Comparison of ENCODE assay signal across 21 cellular contexts in the genomic region with DNA sequence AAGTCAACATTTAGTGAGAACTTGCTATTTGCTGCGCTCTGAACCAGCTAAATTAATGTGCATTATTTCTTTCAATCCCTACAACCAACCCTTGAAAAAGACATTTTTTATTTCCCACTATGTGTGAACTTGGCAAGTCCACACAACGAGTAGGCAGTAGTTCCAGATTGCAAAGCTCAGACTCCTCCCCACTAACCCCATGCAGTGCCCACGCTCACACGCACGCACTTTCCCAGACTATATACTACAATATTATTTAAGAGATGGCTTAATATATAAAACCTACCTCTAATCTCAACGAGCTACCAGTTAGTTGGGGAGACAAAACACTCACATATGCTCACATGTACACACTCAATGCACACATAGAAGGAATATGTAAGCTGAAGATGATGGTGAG.
DNase-seq lines count a peak whose midpoint lies in the region; FAIRE-seq and TF ChIP-seq lines count a peak whose summit lies in the region.
"Had no signal": no experiment of that assay in that cellular context is flagged by ENCODE, and none has a peak within 500 bp of the region (broad histone marks: within the 10 kb centered on the region; RNA-seq: fewer than 3 reads in every experiment).

No MANE protein-coding gene starts in this region.

- H2BK5ac ChIP-seq in H1 (ENCODE audit: low read depth, low read length): no peak overlapping the region

- H2AFZ ChIP-seq in H1 (ENCODE audit: low read length): 0 out of 2 replicates have a peak overlapping the region, but pooled peaks have one; percentile 32

- H2BK12ac ChIP-seq in H1 (ENCODE audit: low read depth, low read length): no peak overlapping the region

- no peak overlapping the region for H3K9ac ChIP-seq in H1 (replicated peaks in 1 of 4; ENCODE audit: extremely low read depth in 1 of 4, low read depth in 3 of 4, low read length in 3 of 4)
- H3K9ac ChIP-seq: BLaER1 treated with 17β-estradiol and CSF1 and Interleukin-3, amounts not matched to agents 10 nM and 100 nM had no signal

- TF ChIP-seq RAD21 in H1 (IDR thresholded peaks at IDR 0.05 in 1 of 2, conservative IDR thresholded peaks at IDR 0.05 in 1 of 2; ENCODE audit: low read depth in 2 of 2, low read length in 2 of 2): no peak

- no peak overlapping the region for H2AK5ac ChIP-seq in H1 (ENCODE audit: low read depth, low read length)

- H3K79me1 ChIP-seq in H1 (ENCODE audit: low read depth, low read length): no peaks in the 10 kb centered on the region

- no peak overlapping the region for H3K27ac ChIP-seq in H1 (ENCODE audit: low read depth, low read length)
- no peak overlapping the region for H3K27ac ChIP-seq in spleen
- H3K27ac ChIP-seq: BLaER1 treated with 17β-estradiol and CSF1 and Interleukin-3, amounts not matched to agents 10 nM and 100 nM; C4-2B had no signal

- H3K4me1 ChIP-seq in H1 (replicated peaks in 1 of 4; ENCODE audit: control insufficient read depth in 3 of 4, insufficient read depth in 4 of 4, low read length in 3 of 4) (no peaks in the 10 kb centered on the region), spleen (no peaks in the 10 kb centered on the region)
- H3K4me1 ChIP-seq: BLaER1 treated with 17β-estradiol and CSF1 and Interleukin-3, amounts not matched to agents 10 nM and 100 nM had no signal

- no peak overlapping the region for H3K14ac ChIP-seq in H1 (ENCODE audit: insufficient read length)

- DNase-seq in H1 (ENCODE audit: low read depth in 1 of 2, low spot score in 2 of 2) (no peak), occipital lobe (lab: John Stamatoyannopoulos, UW) (peak; percentile 9), superior temporal gyrus (ENCODE audit: extremely low spot score) (peak; percentile 48), NCI-H2107 (lab: John Stamatoyannopoulos, UW) (no peak), spleen (no peak)
- DNase-seq in activated CD4-positive, CD25-positive, alpha-beta regulatory T cell (lab: John Stamatoyannopoulos, UW): no peak
- DNase-seq: 8988T; ACHN; Caco-2; Calu3; CD4-positive, alpha-beta T cell; CD8-positive, alpha-beta T cell; DMS79 treated with DMSO at 0.1 percent for 48 hours; GF-D8 had no signal

- H4K91ac ChIP-seq in H1 (replicated peaks; ENCODE audit: insufficient read length, low read length): no peak overlapping the region

- H3K27me3 ChIP-seq in H1 (replicated peaks in 1 of 4; ENCODE audit: control insufficient read depth in 3 of 4, extremely low read depth in 1 of 4, insufficient read depth in 3 of 4, low read length in 3 of 4) (no peaks in the 10 kb centered on the region), spleen (replicated peaks in 1 of 7) (peaks cover 0 to 4% (median 0%) of the 10 kb centered on the region in 7 donors)
- H3K27me3 ChIP-seq: BLaER1 treated with 17β-estradiol and CSF1 and Interleukin-3, amounts not matched to agents 10 nM and 100 nM had no signal

- no peak overlapping the region for H2BK120ac ChIP-seq in H1 (replicated peaks; ENCODE audit: low read depth, low read length)

- H3K4me3 ChIP-seq in H1 (ENCODE audit: extremely low read depth in 1 of 4, insufficient read depth in 2 of 4, low read depth in 3 of 4, low read length in 4 of 4): no peak overlapping the region
- H3K4me3 ChIP-seq in spleen: no peak overlapping the region
- H3K4me3 ChIP-seq: BLaER1 treated with 17β-estradiol and CSF1 and Interleukin-3, amounts not matched to agents 10 nM and 100 nM had no signal

- 95% methylated on average over 6 of the region's 6 CpGs; no CpG with 5 or more reads in 1 of the 2 experiments for WGBS in H1 (ENCODE audit: extremely low coverage in 1 of 2, insufficient coverage in 1 of 2, insufficient read length in 1 of 2, insufficient replicate concordance in 2 of 2, low coverage in 1 of 2, low lambda C conversion rate in 2 of 2, missing lambda C conversion rate in 1 of 2), 2 experiments
- 76 to 89% (median 85%) methylated on average over 6 of the region's 6 CpGs for WGBS in spleen, 5 donors

- POLR2A ChIA-PET in H1 (lab: Charles Lee; ENCODE audit: partially characterized antibody): no interaction called here

- no peak overlapping the region for H3K23ac ChIP-seq in H1 (ENCODE audit: insufficient read length)

- TF ChIP-seq CTCF in H1 (IDR thresholded peaks at IDR 0.05; ENCODE audit: control extremely low read depth in 1 of 3, insufficient read depth in 1 of 3, low read depth in 1 of 3, low read length in 3 of 3): no peak
- TF ChIP-seq CTCF in spleen (IDR thresholded peaks at IDR 0.05 in 8 of 11, conservative IDR thresholded peaks at IDR 0.05 in 3 of 11): no peak

- no peak overlapping the region for H3K4me2 ChIP-seq in H1 (ENCODE audit: insufficient read depth in 1 of 2, low read depth in 2 of 2, low read length in 2 of 2)
- H3K4me2 ChIP-seq: BLaER1 treated with 17β-estradiol and CSF1 and Interleukin-3, amounts not matched to agents 10 nM and 100 nM had no signal

- no peak overlapping the region for H2BK20ac ChIP-seq in H1 (ENCODE audit: low read length)

- no peaks in the 10 kb centered on the region for H3K79me2 ChIP-seq in H1 (ENCODE audit: control insufficient read depth in 1 of 2, insufficient read depth in 2 of 2, low read length in 2 of 2)

- no peak overlapping the region for H4K8ac ChIP-seq in H1 (ENCODE audit: extremely low read depth, insufficient read depth, low read length)

- no peak for TF ChIP-seq POLR2A in H1 (IDR thresholded peaks at IDR 0.05; ENCODE audit: control extremely low read depth in 1 of 2, low read depth in 2 of 2, low read length in 2 of 2)
- no peak for TF ChIP-seq POLR2A in spleen (IDR thresholded peaks at IDR 0.05)

- H3K36me3 ChIP-seq in H1 (ENCODE audit: control insufficient read depth in 2 of 4, insufficient read depth in 4 of 4, low read length in 3 of 4) (no peaks in the 10 kb centered on the region), spleen (no peaks in the 10 kb centered on the region)
- H3K36me3 ChIP-seq: BLaER1 treated with 17β-estradiol and CSF1 and Interleukin-3, amounts not matched to agents 10 nM and 100 nM had no signal

- CTCF ChIA-PET in H1 (lab: Charles Lee; ENCODE audit: partially characterized antibody): interaction anchor here (1.0 to 1.6 kb wide), 5 partner anchors 10 to 181 kb away, joined by 3 to 9 read pairs (median 4); no protein-coding TSS in a partner anchor

- H2BK15ac ChIP-seq in H1 (ENCODE audit: low read length): no peak overlapping the region

- H3K23me2 ChIP-seq in H1 (ENCODE audit: low read depth, low read length): no peaks in the 10 kb centered on the region

- TF ChIP-seq EP300 in H1 (IDR thresholded peaks at IDR 0.05; ENCODE audit: borderline replicate concordance in 1 of 2, low read depth in 2 of 2, low read length in 2 of 2): no peak

- FAIRE-seq in H1 (lab: Jason Lieb, UNC): no peak
- FAIRE-seq: A204.1, D721Med, G401.6, GM12891, GM19239 had no signal

- no peak overlapping the region for H4K5ac ChIP-seq in H1 (ENCODE audit: insufficient read length, low read depth, low read length)

- no peak overlapping the region for H3K56ac ChIP-seq in H1 (replicated peaks; ENCODE audit: insufficient read length, low read depth, low read length)

- no peaks in the 10 kb centered on the region for H4K20me1 ChIP-seq in H1 (replicated peaks in 1 of 2; ENCODE audit: control insufficient read depth in 1 of 2, insufficient read depth in 2 of 2, low read length in 2 of 2)
- H4K20me1 ChIP-seq: BLaER1 treated with 17β-estradiol and CSF1 and Interleukin-3, amounts not matched to agents 10 nM and 100 nM had no signal

- intact Hi-C loops in spleen (cut with DNase I; ENCODE audit: low total_unique reads): no loop called here

- H3K4ac ChIP-seq in H1 (replicated peaks; ENCODE audit: insufficient read length, low read depth, low read length): no peak overlapping the region

- H3K9me3 ChIP-seq in H1 (ENCODE audit: insufficient read depth in 2 of 2, low read depth in 1 of 2, low read length in 1 of 2): no peaks in the 10 kb centered on the region
- H3K9me3 ChIP-seq in spleen: no peaks in the 10 kb centered on the region
- H3K9me3 ChIP-seq: BLaER1 treated with 17β-estradiol and CSF1 and Interleukin-3, amounts not matched to agents 10 nM and 100 nM; Caco-2 had no signal

- H3K18ac ChIP-seq in H1 (ENCODE audit: extremely low read depth, low read length): no peak overlapping the region

TF ChIP-seq in H1, 55 proteins besides CTCF, POLR2A, EP300 and RAD21:
- TF ChIP-seq TBP (IDR thresholded peaks at IDR 0.05; ENCODE audit: low read depth, low read length) (no peak), TAF7 (optimal IDR thresholded peaks at IDR 0.05; ENCODE audit: borderline replicate concordance, low read depth, low read length) (no peak), ZNF274 (IDR thresholded peaks at IDR 0.05; ENCODE audit: borderline replicate concordance, extremely low read depth, low read length) (no peak)

Comparison
In these comparisons a context has a peak if more than half of its experiments do, and no peak if none do; other contexts are left out.
1. DNase-seq: peak in occipital lobe (single experiment) and superior temporal gyrus (single experiment); none in H1 (0 of 2), NCI-H2107 (single experiment), spleen (single experiment) and activated CD4-positive, CD25-positive, alpha-beta regulatory T cell (0 of 4).